8 cellular contexts compared by ENCODE assay signal in genomic region chr2:189661148-189661956, GRCh38. TPM values are rescaled to one million over a fixed set of nuclear protein-coding genes. Genes with fewer than 3 reads are reported as not detected.
DNase-seq lines count a peak whose midpoint lies in the region; TF ChIP-seq lines count a peak whose summit lies in the region.

ASNSD1 (plus strand) TSS chr2:189661459; CDS start chr2:189666133, 4,674 bp downstream.

- POLR2A ChIA-PET in GM10248 (lab: Yijun Ruan, JAX): no interaction called here

- no peaks in the 10 kb centered on the region for H3K9me3 Mint-ChIP-seq in HFFc6
- no peaks in the 10 kb centered on the region for H3K9me3 Mint-ChIP-seq in activated naive CD4-positive, alpha-beta T cell treated with anti-CD3 and anti-CD28 coated beads, Interleukin-2, amount 10 ng/mL, durations not matched to agents 7 days and 5 days

- H3K27ac ChIP-seq in temporal lobe (ENCODE audit: low read depth, low read length): peak within 1 kb of the TSS; percentile 53

- H3K36me3 Mint-ChIP-seq in HFFc6 (ENCODE audit: low read depth): no peaks in the 10 kb centered on the region; the same call in 1 of the 2 replicates
- peaks cover 16% of the 10 kb centered on the region for H3K36me3 Mint-ChIP-seq in activated naive CD4-positive, alpha-beta T cell treated with anti-CD3 and anti-CD28 coated beads, Interleukin-2, amount 10 ng/mL, durations not matched to agents 7 days and 5 days

- no peaks in the 10 kb centered on the region for H3K27me3 Mint-ChIP-seq in HFFc6 (ENCODE audit: insufficient read depth)
- H3K27me3 Mint-ChIP-seq in activated naive CD4-positive, alpha-beta T cell treated with anti-CD3 and anti-CD28 coated beads, Interleukin-2, amount 10 ng/mL, durations not matched to agents 7 days and 5 days: no peaks in the 10 kb centered on the region

- TF ChIP-seq CTCF in GM10248 (IDR thresholded peaks at IDR 0.05; ENCODE audit: control extremely low read depth, extremely low read depth, low read depth, missing control alignments): peak; percentile 96
- peak; percentile 96 for TF ChIP-seq CTCF in HFFc6 (IDR thresholded peaks at IDR 0.05)

- H3K4me1 Mint-ChIP-seq in HFFc6 (ENCODE audit: low read depth): peaks cover 22% of the 10 kb centered on the region
- peaks cover 52% of the 10 kb centered on the region for H3K4me1 Mint-ChIP-seq in activated naive CD4-positive, alpha-beta T cell treated with anti-CD3 and anti-CD28 coated beads, Interleukin-2, amount 10 ng/mL, durations not matched to agents 7 days and 5 days

- no peak within 1 kb of the TSS for H3K4me3 Mint-ChIP-seq in HFFc6
- no peak within 1 kb of the TSS for H3K4me3 Mint-ChIP-seq in activated naive CD4-positive, alpha-beta T cell treated with anti-CD3 and anti-CD28 coated beads, Interleukin-2, amount 10 ng/mL, durations not matched to agents 7 days and 5 days

- CTCF ChIA-PET in GM10248 (lab: Yijun Ruan, JAX): interaction anchor here (0.6 to 9.5 kb wide), 32 partner anchors 11 to 712 kb away, joined by 3 to 129 read pairs (median 4); partner anchors contain the start of genes ANKAR, INPP1 and OSGEPL1
- CTCF ChIA-PET in activated naive CD4-positive, alpha-beta T cell treated with anti-CD3 and anti-CD28 coated beads, Interleukin-2, amount 10 ng/mL, durations not matched to agents 7 days and 5 days (lab: Charles Lee): interaction anchor here (0.6 to 7.1 kb wide), 20 partner anchors 9 to 698 kb away, joined by 3 to 54 read pairs (median 4); partner anchors contain the start of genes ANKAR and OSGEPL1

- H3K27ac Mint-ChIP-seq in HFFc6: no peak within 1 kb of the TSS
- no peak within 1 kb of the TSS for H3K27ac Mint-ChIP-seq in activated naive CD4-positive, alpha-beta T cell treated with anti-CD3 and anti-CD28 coated beads, Interleukin-2, amount 10 ng/mL, durations not matched to agents 7 days and 5 days

- peak; percentile 96 for DNase-seq in GM10248 (ENCODE audit: extremely low spot score)
- peak; percentile 100 for DNase-seq in HFFc6
- peak; percentile 100 for DNase-seq in NAMALWA (ENCODE audit: low spot score)
- peak; percentile 99 for DNase-seq in SK-N-DZ (ENCODE audit: low spot score)
- peak; percentile 98 for DNase-seq in activated naive CD4-positive, alpha-beta T cell treated with anti-CD3 and anti-CD28 coated beads, Interleukin-2, amount 10 ng/mL, durations not matched to agents 7 days and 5 days
- DNase-seq in globus pallidus (ENCODE audit: low spot score): peak; percentile 99
- DNase-seq in nucleus accumbens (lab: John Stamatoyannopoulos, UW): peak; percentile 65 to 98 (median 94)

RNA-seq across cellular contexts. Expression of gene ASNSD1, which starts in this region (rescaled TPM):
- 10 to 100 TPM; 36.7 to 43.4 (median 38.3) TPM for total RNA-seq in HFFc6 (2021; fragmentation: NEBNext Ultra II Directional; extraction: Animal tissue kit (Norgen Biotek cat#: 25700))
- 70.9 and 93.1 TPM in 2 replicates for polyA plus RNA-seq in SK-N-DZ (2014; cell fraction: cytosol; rRNA removed)
- 38.4 and 49.3 TPM in 2 replicates for polyA plus RNA-seq in SK-N-DZ (2014; cell fraction: nucleus; rRNA removed)
- 91.0 TPM for total RNA-seq in temporal lobe

Comparison
In these comparisons a context has a peak if more than half of its experiments do, and no peak if none do; other contexts are left out.
1. Peak in every context shown above with its lines: DNase-seq and H3K27ac ChIP-seq.